ENCODE assay signal across 1 cellular context in genomic region chr6:100171533-100172321, GRCh38.
TF ChIP-seq lines count a peak whose summit lies in the region.

No MANE protein-coding gene starts in this region.

TF ChIP-seq in SK-N-SH treated with all-trans-retinoic acid at 6 μM for 48 hours, 23 proteins besides CTCF, POLR2A, EP300 and RAD21 (continued from another document):
- no peak for TF ChIP-seq TSHZ2 (CRISPR knock-in tag; IDR thresholded peaks at IDR 0.05)
- TF ChIP-seq OSR1 (CRISPR knock-in tag; IDR thresholded peaks at IDR 0.05): no peak
- TF ChIP-seq PATZ1 (CRISPR knock-in tag; IDR thresholded peaks at IDR 0.05; ENCODE audit: borderline replicate concordance): no peak
- TF ChIP-seq TCF4 (CRISPR knock-in tag; IDR thresholded peaks at IDR 0.05; ENCODE audit: borderline replicate concordance): no peak
